ENCODE assay signal across 9 cellular contexts in the genomic region with DNA sequence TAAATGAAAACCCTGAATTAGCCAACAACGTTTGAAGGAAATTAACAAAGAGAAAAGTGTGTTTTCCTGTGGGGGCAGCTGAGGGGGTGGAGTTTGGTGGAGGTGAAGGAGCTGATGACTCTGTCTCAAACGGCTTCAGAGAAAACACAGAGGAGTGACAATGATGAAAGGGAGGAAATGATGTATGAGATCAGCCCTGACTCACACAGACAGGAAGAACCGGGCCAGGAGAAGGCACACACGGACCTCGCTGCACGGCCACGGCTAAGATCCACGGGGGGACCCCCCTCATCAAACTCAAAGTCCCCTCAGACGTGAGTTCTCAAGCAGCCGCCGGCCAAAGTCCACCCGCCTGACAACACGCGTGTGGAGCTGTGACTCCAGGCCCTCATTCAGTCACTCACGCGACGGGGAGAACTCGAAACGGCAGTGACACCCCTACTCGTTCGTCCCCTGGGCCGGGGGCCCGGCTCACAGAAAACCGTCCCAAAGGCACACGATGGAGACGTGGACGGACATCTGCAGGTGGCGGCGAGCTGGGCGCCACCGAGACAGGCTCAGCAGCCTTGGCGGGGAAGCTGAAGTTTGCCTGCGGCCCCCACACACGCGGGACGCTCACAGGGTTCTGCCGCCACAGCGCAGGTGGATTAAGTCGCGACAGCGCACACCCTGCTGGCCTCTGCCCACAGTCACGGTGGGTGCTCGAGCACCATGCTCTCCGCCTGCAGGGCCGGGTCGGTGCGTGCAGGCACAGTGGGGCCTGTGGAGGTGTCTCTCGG. TPM values are rescaled to one million over a fixed set of nuclear protein-coding genes. Genes with fewer than 3 reads are reported as not detected.
DNase-seq lines count a peak whose midpoint lies in the region; ATAC-seq lines count a peak whose summit lies in the region.
"Had no signal": no experiment of that assay in that cellular context is flagged by ENCODE, and none has a peak within 500 bp of the region (broad histone marks: within the 10 kb centered on the region; RNA-seq: fewer than 3 reads in every experiment).

No MANE protein-coding gene starts in this region.

- H3K36me3 ChIP-seq in KOPT-K1 (ENCODE audit: insufficient read depth, low read length), result peaks cover 72% of the 10 kb centered on the region

- peaks cover 4% of the 10 kb centered on the region for H3K9me3 Mint-ChIP-seq in activated CD4-positive, alpha-beta T cell treated with anti-CD3 and anti-CD28 coated beads, Interleukin-2, amount 10 ng/mL, durations not matched to agents 24 days and 14 days

- H3K9me3 ChIP-seq in KOPT-K1 (ENCODE audit: insufficient read depth, low read length, poor library complexity, severe bottlenecking), result peaks cover 42% of the 10 kb centered on the region

- peaks cover 50% of the 10 kb centered on the region for H3K36me3 Mint-ChIP-seq in activated CD4-positive, alpha-beta T cell treated with anti-CD3 and anti-CD28 coated beads, Interleukin-2, amount 10 ng/mL, durations not matched to agents 24 days and 14 days (ENCODE audit: low read depth)

- H3K4me1 Mint-ChIP-seq in activated CD4-positive, alpha-beta T cell treated with anti-CD3 and anti-CD28 coated beads, Interleukin-2, amount 10 ng/mL, durations not matched to agents 24 days and 14 days, result peaks cover 18% of the 10 kb centered on the region

- H3K4me3 Mint-ChIP-seq in activated CD4-positive, alpha-beta T cell treated with anti-CD3 and anti-CD28 coated beads, Interleukin-2, amount 10 ng/mL, durations not matched to agents 24 days and 14 days, result peak overlapping the region; percentile 60

- intact Hi-C loops in activated CD4-positive, alpha-beta T cell treated with anti-CD3 and anti-CD28 coated beads, Interleukin-2, amount 10 ng/mL, durations not matched to agents 24 days and 14 days (cut with micrococcal nuclease), result loop anchor here (1.0 kb wide), 1 partner anchor 29 kb away; no protein-coding TSS in a partner anchor

- peak; percentile 82 for DNase-seq in activated CD4-positive, alpha-beta T cell treated with anti-CD3 and anti-CD28 coated beads, Interleukin-2, amount 10 ng/mL, durations not matched to agents 24 days and 14 days
- peak; percentile 43 to 54 for DNase-seq in stimulated activated CD8-positive, alpha-beta memory T cell treated with anti-CD3 and anti-CD28 coated beads, Interleukin-7, amount 100 ng/mL, for 4 hours (ENCODE audit: low read depth in 2 of 2)
- DNase-seq in SHP77 (lab: John Stamatoyannopoulos, UW), result no peak
- DNase-seq: NCI-H1417 treated with DMSO at 0.1 percent for 48 hours had no signal

- ATAC-seq in esophagus mucosa, result peak; percentile 29
- no peak for ATAC-seq in HG03175 (IDR thresholded peaks at IDR 0.05; ENCODE audit: unreplicated experiment)
- no peak for ATAC-seq in HG02623 (IDR thresholded peaks at IDR 0.05; ENCODE audit: unreplicated experiment)
- no peak for ATAC-seq in GM21390 (IDR thresholded peaks at IDR 0.05; ENCODE audit: unreplicated experiment)

- H3K27ac ChIP-seq in KOPT-K1 (ENCODE audit: low read depth, low read length, poor library complexity, severe bottlenecking), result peak overlapping the region; percentile 94

- H3K27me3 Mint-ChIP-seq in activated CD4-positive, alpha-beta T cell treated with anti-CD3 and anti-CD28 coated beads, Interleukin-2, amount 10 ng/mL, durations not matched to agents 24 days and 14 days, result no peaks in the 10 kb centered on the region

- peak overlapping the region; percentile 90 for H3K27ac Mint-ChIP-seq in activated CD4-positive, alpha-beta T cell treated with anti-CD3 and anti-CD28 coated beads, Interleukin-2, amount 10 ng/mL, durations not matched to agents 24 days and 14 days

RNA-seq across cellular contexts. Expression of a gene that starts 28.8 kb away (rescaled TPM):
- 47.5 and 47.8 TPM in 2 replicates for total RNA-seq in activated CD4-positive, alpha-beta T cell treated with anti-CD3 and anti-CD28 coated beads, Interleukin-2, amount 10 ng/mL, durations not matched to agents 24 days and 14 days
- total RNA-seq in esophagus mucosa, result 13.8 TPM

RNA-seq across cellular contexts. Expression of a gene that starts 39.3 kb away (rescaled TPM):
- 66.3 and 70.5 TPM in 2 replicates for total RNA-seq in activated CD4-positive, alpha-beta T cell treated with anti-CD3 and anti-CD28 coated beads, Interleukin-2, amount 10 ng/mL, durations not matched to agents 24 days and 14 days
- total RNA-seq in esophagus mucosa, result 35.3 TPM

Comparison
In these comparisons a context has a peak if more than half of its experiments do, and no peak if none do; other contexts are left out.
1. DNase-seq: peak in activated CD4-positive, alpha-beta T cell treated with anti-CD3 and anti-CD28 coated beads, Interleukin-2, amount 10 ng/mL, durations not matched to agents 24 days and 14 days (single experiment) and stimulated activated CD8-positive, alpha-beta memory T cell treated with anti-CD3 and anti-CD28 coated beads, Interleukin-7, amount 100 ng/mL, for 4 hours (2 of 2); none in SHP77 (0 of 2).